28 cellular contexts compared by ENCODE assay signal in the genomic region with DNA sequence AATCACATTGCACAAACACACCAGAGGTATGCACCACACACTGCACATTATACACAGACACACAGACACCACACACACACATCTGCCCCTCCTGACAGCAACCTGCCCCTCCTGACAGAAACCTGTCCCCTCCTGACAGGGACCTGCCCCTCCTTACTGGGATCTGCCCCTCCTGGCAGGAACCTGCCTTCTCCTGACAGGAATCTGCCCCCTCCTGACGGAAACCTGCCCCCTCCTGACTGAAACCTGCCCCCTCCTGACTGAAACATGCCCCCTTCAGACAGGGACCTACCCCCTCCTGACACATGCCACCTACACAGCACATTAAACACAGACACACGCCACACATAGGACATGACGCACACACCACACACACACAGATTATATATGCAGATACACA.
A peak's percentile ranks its signal among the peaks of the same experiment; 100 is the strongest.
DNase-seq lines count a peak whose midpoint lies in the region; ATAC-seq and TF ChIP-seq lines count a peak whose summit lies in the region.
"Had no signal": no experiment of that assay in that cellular context is flagged by ENCODE, and none has a peak within 500 bp of the region (broad histone marks: within the 10 kb centered on the region; RNA-seq: fewer than 3 reads in every experiment).

No MANE protein-coding gene starts in this region.

- peaks cover 40% of the 10 kb centered on the region for H4K20me1 ChIP-seq in IMR-90 (ENCODE audit: insufficient read depth, low read length)

- 0 out of 2 replicates have a peak overlapping the region, but pooled peaks have one; percentile 2 for H3K56ac ChIP-seq in IMR-90 (ENCODE audit: extremely low read depth, insufficient read depth, low read length)

- peaks cover 4% of the 10 kb centered on the region for H3K27me3 Mint-ChIP-seq in Caco-2 (ENCODE audit: insufficient read depth, unreplicated experiment)
- H3K27me3 Mint-ChIP-seq: stimulated activated naive CD8-positive, alpha-beta T cell treated with anti-CD3 and anti-CD28 coated beads, Interleukin-15, amount 100 ng/mL, for 72 hours had no signal

- H3K27me3 ChIP-seq in IMR-90 (ENCODE audit: control insufficient read depth, insufficient read depth, low read length) = no peaks in the 10 kb centered on the region
- H3K27me3 ChIP-seq in SJSA1 (replicated peaks) = no peaks in the 10 kb centered on the region
- H3K27me3 ChIP-seq in skeletal muscle tissue (ENCODE audit: control insufficient read depth in 3 of 3, insufficient read depth in 3 of 3, low read length in 3 of 3) = peaks cover 11 to 29% (median 12%) of the 10 kb centered on the region in 3 donors
- H3K27me3 ChIP-seq in Caco-2 (replicated peaks; ENCODE audit: control insufficient read depth, insufficient read depth, low read length) = no peaks in the 10 kb centered on the region
- H3K27me3 ChIP-seq: BE2C, transverse colon had no signal

- no peak for TF ChIP-seq POLR2A in IMR-90 (IDR thresholded peaks at IDR 0.05; ENCODE audit: low read depth, low read length)

- H3K23ac ChIP-seq in IMR-90 (ENCODE audit: low read depth, low read length) = peak overlapping the region; percentile 94

- peak overlapping the region; percentile 98 for H3K4ac ChIP-seq in IMR-90 (ENCODE audit: low read depth, low read length)

- H3K79me1 ChIP-seq in IMR-90 (ENCODE audit: low read depth in 1 of 2, low read length in 2 of 2) = peaks cover 41 to 83% of the 10 kb centered on the region in 2 experiments

- H3K4me3 Mint-ChIP-seq in Caco-2 (ENCODE audit: unreplicated experiment) = no peak overlapping the region
- H3K4me3 Mint-ChIP-seq: activated naive CD4-positive, alpha-beta T cell treated with anti-CD3 and anti-CD28 coated beads for 36 hours; stimulated activated naive CD8-positive, alpha-beta T cell treated with anti-CD3 and anti-CD28 coated beads, Interleukin-15, amount 100 ng/mL, for 72 hours; T-helper 1 cell treated with Interleukin-12 subunit alpha and Interleukin-12 subunit beta and Interleukin-4 antibody, amounts not matched to agents 30 μg/mL and 1 μg/mL, for 36 hours had no signal

- CTCF ChIA-PET in IMR-90 (lab: Yijun Ruan, JAX) (no interaction called here), Caco-2 (lab: Charles Lee) (no interaction called here)

- H2BK5ac ChIP-seq in IMR-90 (ENCODE audit: low read depth, low read length, poor library complexity, severe bottlenecking) = peak overlapping the region; percentile 98

- intact Hi-C loops in IMR-90 (cut with micrococcal nuclease) (no loop called here), Caco-2 (cut with micrococcal nuclease; ENCODE audit: unreplicated experiment) (loop anchor here (5.0 kb wide), 1 partner anchor 97 kb away; no protein-coding TSS in a partner anchor)

- TF ChIP-seq CTCF in IMR-90 (conservative IDR thresholded peaks at IDR 0.05; ENCODE audit: low read depth, low read length) = no peak
- TF ChIP-seq CTCF in Caco-2 (IDR thresholded peaks at IDR 0.05; ENCODE audit: insufficient read depth in 1 of 2, low read depth in 1 of 2, low read length in 1 of 2, severe bottlenecking in 1 of 2, unreplicated experiment in 1 of 2) = no peak

- H4K5ac ChIP-seq in IMR-90 (ENCODE audit: low read depth, low read length) = peak overlapping the region; percentile 3; the same call in 1 of the 2 replicates

- no peaks in the 10 kb centered on the region for H3K36me3 Mint-ChIP-seq in Caco-2 (ENCODE audit: insufficient read depth, unreplicated experiment)

- no peaks in the 10 kb centered on the region for H3K4me1 Mint-ChIP-seq in Caco-2 (ENCODE audit: low read depth, unreplicated experiment)
- H3K4me1 Mint-ChIP-seq: stimulated activated naive CD8-positive, alpha-beta T cell treated with anti-CD3 and anti-CD28 coated beads, Interleukin-15, amount 100 ng/mL, for 72 hours had no signal

- H3K14ac ChIP-seq in IMR-90 (replicated peaks; ENCODE audit: low read depth, low read length) = peak overlapping the region; percentile 96

- no peak overlapping the region for H2AK9ac ChIP-seq in IMR-90 (replicated peaks; ENCODE audit: low read depth, low read length, poor library complexity)

- H3K9me1 ChIP-seq in IMR-90 (ENCODE audit: insufficient read depth, low read length) = peaks cover 20% of the 10 kb centered on the region

- no peak overlapping the region for H3K4me2 ChIP-seq in IMR-90 (ENCODE audit: low read depth, low read length)

- in situ Hi-C loops in IMR-90 (cut with MboI; ENCODE audit: low sequenced_read_pairs) = no loop called here

- dilution Hi-C loops in IMR-90 (cut with HindIII; ENCODE audit: low sequenced_read_pairs, unreplicated experiment) = no loop called here

- H3K9me3 ChIP-seq in IMR-90 (ENCODE audit: control insufficient read depth, insufficient read depth, low read length) (no peaks in the 10 kb centered on the region), SJSA1 (replicated peaks) (no peaks in the 10 kb centered on the region), skeletal muscle tissue (ENCODE audit: control insufficient read depth in 3 of 3, low read length in 3 of 3) (no peaks in the 10 kb centered on the region), Caco-2 (no peaks in the 10 kb centered on the region)
- H3K9me3 ChIP-seq: BE2C, transverse colon had no signal

- H3K4me3 ChIP-seq in IMR-90 (ENCODE audit: insufficient read depth, low read depth, low read length) = no peak overlapping the region
- no peak overlapping the region for H3K4me3 ChIP-seq in SJSA1
- no peak overlapping the region for H3K4me3 ChIP-seq in skeletal muscle tissue (ENCODE audit: low read length in 3 of 3)
- H3K4me3 ChIP-seq in Caco-2 (ENCODE audit: low read depth, low read length) = no peak overlapping the region
- H3K4me3 ChIP-seq: SK-N-MC, transverse colon had no signal

- 100% methylated on average over 2 of the region's 3 CpGs; no CpG with 5 or more reads in 1 of the 2 experiments for WGBS in IMR-90 (ENCODE audit: extremely low coverage in 2 of 2, insufficient read length in 1 of 2), 2 experiments

- H3K18ac ChIP-seq in IMR-90 (ENCODE audit: low read depth, low read length) = peak overlapping the region; percentile 86; the same call in 1 of the 2 replicates

- peak overlapping the region; percentile 97 for H2AK5ac ChIP-seq in IMR-90 (ENCODE audit: low read depth, low read length)

- no TSS peak for BruUV-seq in IMR-90 (replicated peaks; lab: Mats Ljungman, UMichigan)
- BruUV-seq in Caco-2 (replicated peaks; lab: Mats Ljungman, UMichigan) = no TSS peak

- no peak overlapping the region for H2AFZ ChIP-seq in IMR-90 (replicated peaks; ENCODE audit: low read length, poor library complexity)

- H3K9me3 Mint-ChIP-seq in Caco-2 (ENCODE audit: unreplicated experiment) = peaks cover 4% of the 10 kb centered on the region
- H3K9me3 Mint-ChIP-seq: activated naive CD4-positive, alpha-beta T cell treated with anti-CD3 and anti-CD28 coated beads for 36 hours; stimulated activated naive CD8-positive, alpha-beta T cell treated with anti-CD3 and anti-CD28 coated beads, Interleukin-15, amount 100 ng/mL, for 72 hours; T-helper 1 cell treated with Interleukin-12 subunit alpha and Interleukin-12 subunit beta and Interleukin-4 antibody, amounts not matched to agents 30 μg/mL and 1 μg/mL, for 36 hours had no signal

- H2BK120ac ChIP-seq in IMR-90 (ENCODE audit: low read depth, low read length) = peak overlapping the region; percentile 87

- no peak for TF ChIP-seq RAD21 in IMR-90 (IDR thresholded peaks at IDR 0.05; ENCODE audit: low read length)

- H2BK15ac ChIP-seq in IMR-90 (ENCODE audit: low read depth, low read length) = peak overlapping the region; percentile 80; the same call in 2 of the 3 replicates

- POLR2A ChIA-PET in IMR-90 (lab: Charles Lee; ENCODE audit: unreplicated experiment) = no interaction called here
- POLR2A ChIA-PET in Caco-2 (lab: Charles Lee) = no interaction called here

- H3K36me3 ChIP-seq in IMR-90 (ENCODE audit: control insufficient read depth, insufficient read depth, low read length) (peaks cover 46% of the 10 kb centered on the region), SJSA1 (peaks cover 71% of the 10 kb centered on the region), skeletal muscle tissue (ENCODE audit: control insufficient read depth in 3 of 3, insufficient read depth in 3 of 3, low read length in 3 of 3) (peaks cover 5 to 12% (median 6%) of the 10 kb centered on the region in 3 donors), Caco-2 (ENCODE audit: control insufficient read depth, insufficient read depth, low read length) (no peaks in the 10 kb centered on the region)
- H3K36me3 ChIP-seq: BE2C, transverse colon had no signal

- H3K4me1 ChIP-seq in IMR-90 (ENCODE audit: control insufficient read depth, insufficient read depth, low read length) (peaks cover 34% of the 10 kb centered on the region), SJSA1 (replicated peaks) (peaks cover 47% of the 10 kb centered on the region), skeletal muscle tissue (ENCODE audit: control insufficient read depth in 3 of 3, insufficient read depth in 3 of 3, low read length in 3 of 3) (peaks cover 17 to 26% (median 23%) of the 10 kb centered on the region in 3 donors), Caco-2 (no peaks in the 10 kb centered on the region)
- H3K4me1 ChIP-seq: BE2C had no signal

- H3K27ac Mint-ChIP-seq in Caco-2 (ENCODE audit: unreplicated experiment) = no peak overlapping the region
- H3K27ac Mint-ChIP-seq: activated naive CD4-positive, alpha-beta T cell treated with anti-CD3 and anti-CD28 coated beads for 36 hours; stimulated activated naive CD8-positive, alpha-beta T cell treated with anti-CD3 and anti-CD28 coated beads, Interleukin-15, amount 100 ng/mL, for 72 hours; T-helper 1 cell treated with Interleukin-12 subunit alpha and Interleukin-12 subunit beta and Interleukin-4 antibody, amounts not matched to agents 30 μg/mL and 1 μg/mL, for 36 hours had no signal

- H4K8ac ChIP-seq in IMR-90 (ENCODE audit: low read depth in 2 of 2, low read length in 2 of 2) = peak overlapping the region; percentile 64 to 66

- peak overlapping the region; percentile 81 for H4K91ac ChIP-seq in IMR-90 (ENCODE audit: insufficient read depth, low read depth, low read length)

- DNase-seq in IMR-90 = no peak
- DNase-seq in SJSA1 (ENCODE audit: low read depth in 1 of 2, low spot score in 2 of 2) = peak in 1 of 2 experiments; percentile 41
- peak; percentile 18 for DNase-seq in left lobe of liver (ENCODE audit: low spot score)
- DNase-seq in HT-29 (ENCODE audit: low spot score) = no peak
- no peak for DNase-seq in 8988T
- no peak for DNase-seq in AG08395 (ENCODE audit: low spot score)
- no peak for DNase-seq in Caco-2
- DNase-seq: activated CD4-positive, alpha-beta T cell treated with anti-CD3 and anti-CD28 coated beads for 1 hour; activated CD8-positive, alpha-beta memory T cell treated with anti-CD3 and anti-CD28 coated beads for 24 hours; activated naive CD4-positive, alpha-beta T cell treated with anti-CD3 and anti-CD28 coated beads for 36 hours; activated T-cell treated with anti-CD3 and anti-CD28 coated beads, Interleukin-2, amount 50 U/mL, for 1 hour; amygdala; BE2C; central memory CD4-positive, alpha-beta T cell; DMS79 treated with DMSO at 0.1 percent for 48 hours; H7; Karpas-422; NCI-H1694; NCI-H2171; NCI-H524 treated with DMSO at 0.1 percent for 48 hours; NK-92 treated with Interleukin-12 subunit alpha and Interleukin-12 subunit beta, amount 100 ng/mL, for 24 hours; nucleus accumbens; retina; stimulated activated naive CD8-positive, alpha-beta T cell treated with anti-CD3 and anti-CD28 coated beads, Interleukin-15, amount 100 ng/mL, for 72 hours; transverse colon had no signal

- H2BK20ac ChIP-seq in IMR-90 (ENCODE audit: low read depth, low read length) = peak overlapping the region; percentile 82

- H3K9ac ChIP-seq in IMR-90 (ENCODE audit: low read depth, low read length) = no peak overlapping the region; the same call in 1 of the 2 replicates
- no peak overlapping the region for H3K9ac ChIP-seq in skeletal muscle tissue (ENCODE audit: low read depth in 1 of 3, low read length in 3 of 3)

- H3K27ac ChIP-seq in IMR-90 (ENCODE audit: insufficient read depth, low read length) (peak overlapping the region; percentile 56), SJSA1 (peak overlapping the region; percentile 82), skeletal muscle tissue (ENCODE audit: low read depth, low read length) (peak overlapping the region; percentile 73)
- H3K27ac ChIP-seq: SK-N-MC had no signal

- ATAC-seq in IMR-90 (ENCODE audit: low read depth) = no peak
- no peak for ATAC-seq in left lobe of liver
- ATAC-seq: stimulated activated naive CD8-positive, alpha-beta T cell treated with anti-CD3 and anti-CD28 coated beads, Interleukin-15, amount 100 ng/mL, for 72 hours had no signal
